Comparison of ENCODE assay signal across 15 cellular contexts in the genomic region with DNA sequence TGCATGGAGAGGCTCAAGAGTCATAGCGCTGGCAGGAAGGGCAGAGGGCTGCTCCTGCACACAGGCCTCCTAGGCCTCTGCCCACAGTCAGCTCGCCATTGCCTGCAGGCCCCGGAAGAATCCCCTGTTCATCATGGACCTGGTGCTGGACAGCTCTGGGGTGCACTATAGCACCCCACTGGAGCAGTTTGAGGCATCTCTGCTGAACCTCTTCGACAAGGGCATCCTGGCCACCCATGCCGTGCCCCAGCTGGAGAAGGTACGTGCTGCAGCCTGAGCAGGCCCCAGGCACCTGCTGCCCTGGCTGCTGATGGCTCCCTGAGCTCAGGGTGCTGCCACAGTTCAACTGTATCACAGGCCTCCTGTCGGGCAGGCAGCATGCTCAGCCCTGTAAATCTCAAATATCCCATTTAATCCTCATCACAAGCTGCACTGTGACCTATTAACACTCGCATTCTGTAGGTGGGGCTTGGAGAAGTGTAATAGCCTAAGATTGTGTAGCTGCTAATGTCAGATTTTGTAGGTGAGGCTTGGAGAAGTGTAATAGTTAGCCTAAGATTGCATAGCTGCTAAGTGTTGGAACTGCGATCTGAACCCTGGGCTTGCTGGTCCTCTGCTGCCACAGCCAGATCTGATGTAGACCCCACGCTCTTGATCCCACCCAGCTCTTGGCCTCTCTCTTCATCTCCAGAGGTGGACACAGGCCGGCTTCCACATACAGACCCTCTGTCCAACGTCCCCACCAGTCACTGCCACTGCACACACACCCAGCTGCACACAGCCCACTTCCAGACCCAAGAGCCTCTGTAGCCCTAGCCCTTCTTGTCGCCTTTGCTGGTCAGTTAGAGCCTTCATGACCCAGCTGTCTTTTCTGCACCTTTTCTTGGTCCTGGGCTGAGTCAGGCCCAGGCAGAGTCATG.
"Had no signal": no experiment of that assay in that cellular context is flagged by ENCODE, and none has a peak within 500 bp of the region (broad histone marks: within the 10 kb centered on the region; RNA-seq: fewer than 3 reads in every experiment).

No MANE protein-coding gene starts in this region.

- H3K27ac Mint-ChIP-seq: activated CD4-positive, alpha-beta memory T cell treated with anti-CD3 and anti-CD28 coated beads for 36 hours; activated naive CD8-positive, alpha-beta T cell treated with anti-CD3 and anti-CD28 coated beads, Interleukin-2, amount 50 U/mL, for 24 hours; progenitor cell of endocrine pancreas; T-cell had no signal

- H3K36me3 ChIP-seq: cardiac muscle cell, colonic mucosa had no signal

- H3K27me3 Mint-ChIP-seq: activated CD4-positive, alpha-beta memory T cell treated with anti-CD3 and anti-CD28 coated beads for 36 hours; activated naive CD8-positive, alpha-beta T cell treated with anti-CD3 and anti-CD28 coated beads, Interleukin-2, amount 50 U/mL, for 24 hours; naive thymus-derived CD8-positive, alpha-beta T cell; stimulated activated naive CD8-positive, alpha-beta T cell treated with anti-CD3 and anti-CD28 coated beads, Interleukin-15, amount 100 ng/mL, for 72 hours; T-cell had no signal

- DNase-seq: activated CD4-positive, alpha-beta memory T cell treated with anti-CD3 and anti-CD28 coated beads for 36 hours; activated CD8-positive, alpha-beta memory T cell treated with anti-CD3 and anti-CD28 coated beads, Interleukin-2, amount 50 U/mL, for 4 hours; activated naive CD8-positive, alpha-beta T cell treated with anti-CD3 and anti-CD28 coated beads, Interleukin-2, amount 50 U/mL, for 24 hours; colonic mucosa; hypothalamus; kidney glomerular epithelial cell; mesenchymal stem cell; naive thymus-derived CD8-positive, alpha-beta T cell; stimulated activated naive CD8-positive, alpha-beta T cell treated with anti-CD3 and anti-CD28 coated beads, Interleukin-15, amount 100 ng/mL, for 72 hours; T-cell; T1000 had no signal

- H3K9me3 Mint-ChIP-seq: activated CD4-positive, alpha-beta memory T cell treated with anti-CD3 and anti-CD28 coated beads for 36 hours; activated naive CD8-positive, alpha-beta T cell treated with anti-CD3 and anti-CD28 coated beads, Interleukin-2, amount 50 U/mL, for 24 hours; naive thymus-derived CD8-positive, alpha-beta T cell; stimulated activated naive CD8-positive, alpha-beta T cell treated with anti-CD3 and anti-CD28 coated beads, Interleukin-15, amount 100 ng/mL, for 72 hours; T-cell had no signal

- ATAC-seq: activated naive CD8-positive, alpha-beta T cell treated with anti-CD3 and anti-CD28 coated beads, Interleukin-2, amount 50 U/mL, for 24 hours; naive thymus-derived CD8-positive, alpha-beta T cell; stimulated activated naive CD8-positive, alpha-beta T cell treated with anti-CD3 and anti-CD28 coated beads, Interleukin-15, amount 100 ng/mL, for 72 hours; T-cell had no signal

- H3K9me3 ChIP-seq: colonic mucosa had no signal

- H3K4me1 ChIP-seq: colonic mucosa had no signal

- H3K4me3 Mint-ChIP-seq: activated CD4-positive, alpha-beta memory T cell treated with anti-CD3 and anti-CD28 coated beads for 36 hours; activated naive CD8-positive, alpha-beta T cell treated with anti-CD3 and anti-CD28 coated beads, Interleukin-2, amount 50 U/mL, for 24 hours; naive thymus-derived CD8-positive, alpha-beta T cell; stimulated activated naive CD8-positive, alpha-beta T cell treated with anti-CD3 and anti-CD28 coated beads, Interleukin-15, amount 100 ng/mL, for 72 hours; T-cell had no signal

- H3K4me3 ChIP-seq: cardiac muscle cell, colonic mucosa, SK-N-MC, skin epidermis had no signal

- H3K27ac ChIP-seq: cardiac muscle cell, colonic mucosa, SK-N-MC, skin epidermis had no signal

- H3K27me3 ChIP-seq: cardiac muscle cell, colonic mucosa had no signal

- H3K4me1 Mint-ChIP-seq: activated naive CD8-positive, alpha-beta T cell treated with anti-CD3 and anti-CD28 coated beads, Interleukin-2, amount 50 U/mL, for 24 hours; stimulated activated naive CD8-positive, alpha-beta T cell treated with anti-CD3 and anti-CD28 coated beads, Interleukin-15, amount 100 ng/mL, for 72 hours; T-cell had no signal
